ENCODE assay signal across 13 cellular contexts in the genomic region with DNA sequence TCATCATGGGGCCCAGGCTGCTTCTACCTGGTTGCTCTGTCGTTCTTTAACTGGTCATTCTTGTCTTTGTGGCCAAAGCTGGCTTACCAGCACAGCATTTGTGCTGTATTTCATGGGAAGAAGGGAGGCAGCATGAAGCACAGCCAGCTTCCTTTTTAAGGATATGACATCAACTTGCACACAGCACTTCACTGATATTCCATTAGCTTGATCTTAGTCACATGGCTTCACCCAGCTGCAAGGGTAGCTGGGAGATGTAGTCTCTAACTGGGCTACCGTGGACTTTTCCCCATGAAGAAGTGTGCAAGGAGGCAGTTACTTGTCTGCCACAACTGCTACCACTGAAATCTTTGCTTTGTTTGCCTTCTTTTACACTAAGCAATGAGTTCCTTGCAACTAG.
DNase-seq lines count a peak whose midpoint lies in the region; ATAC-seq and TF ChIP-seq lines count a peak whose summit lies in the region.
"Had no signal": no experiment of that assay in that cellular context is flagged by ENCODE, and none has a peak within 500 bp of the region (broad histone marks: within the 10 kb centered on the region; RNA-seq: fewer than 3 reads in every experiment).

No MANE protein-coding gene starts in this region.

- peak overlapping the region; percentile 7 for H3K4me3 Mint-ChIP-seq in type B pancreatic cell
- H3K4me3 Mint-ChIP-seq in CD8-positive, alpha-beta memory T cell = no peak overlapping the region

- POLR2A ChIA-PET in CD8-positive, alpha-beta memory T cell (lab: Charles Lee) = no interaction called here

- peaks cover 31% of the 10 kb centered on the region for H3K4me1 Mint-ChIP-seq in type B pancreatic cell (ENCODE audit: unreplicated experiment)
- no peaks in the 10 kb centered on the region for H3K4me1 Mint-ChIP-seq in CD8-positive, alpha-beta memory T cell

- H3K9me3 Mint-ChIP-seq in type B pancreatic cell = peaks cover 4% of the 10 kb centered on the region
- no peaks in the 10 kb centered on the region for H3K9me3 Mint-ChIP-seq in CD8-positive, alpha-beta memory T cell

- H3K9me3 ChIP-seq in CD8-positive, alpha-beta memory T cell (ENCODE audit: low read length) = no peaks in the 10 kb centered on the region
- H3K9me3 ChIP-seq: MG63, thyroid gland had no signal

- peaks cover 32% of the 10 kb centered on the region for H3K27me3 Mint-ChIP-seq in type B pancreatic cell
- H3K27me3 Mint-ChIP-seq in CD8-positive, alpha-beta memory T cell = peaks cover 0 to 1% of the 10 kb centered on the region in 2 donors

- intact Hi-C loops in Right ventricle myocardium superior (cut with DNase I) (no loop called here), Right ventricle myocardium inferior (cut with DNase I) (no loop called here)

- no peaks in the 10 kb centered on the region for H3K36me3 ChIP-seq in CD8-positive, alpha-beta memory T cell (ENCODE audit: insufficient read depth, low read length)
- H3K36me3 ChIP-seq: MG63, thyroid gland had no signal

- peak; percentile 41 for ATAC-seq in Right ventricle myocardium superior (ENCODE audit: poor library complexity)
- ATAC-seq in Right ventricle myocardium inferior = no peak
- ATAC-seq in GM18517 (IDR thresholded peaks at IDR 0.05; ENCODE audit: unreplicated experiment) = no peak

- CTCF ChIA-PET in CD8-positive, alpha-beta memory T cell (lab: Charles Lee) = no interaction called here

- H3K4me1 ChIP-seq in CD8-positive, alpha-beta memory T cell (ENCODE audit: insufficient read depth, low read length) = no peaks in the 10 kb centered on the region
- H3K4me1 ChIP-seq: thyroid gland had no signal

- no peaks in the 10 kb centered on the region for H3K36me3 Mint-ChIP-seq in type B pancreatic cell
- no peaks in the 10 kb centered on the region for H3K36me3 Mint-ChIP-seq in CD8-positive, alpha-beta memory T cell

- DNase-seq in Right ventricle myocardium superior (no peak), Right ventricle myocardium inferior (ENCODE audit: missing footprints) (no peak), NCI-H69 (lab: John Stamatoyannopoulos, UW) (peak; percentile 8), epithelial cell of esophagus (ENCODE audit: low read depth) (peak; percentile 19), type B pancreatic cell (ENCODE audit: extremely low spot score, unreplicated experiment) (no peak), NCI-H1092 (lab: John Stamatoyannopoulos, UW) (no peak)
- no peak for DNase-seq in CD8-positive, alpha-beta memory T cell
- DNase-seq: hypothalamus; MG63; NK-92 treated with Interleukin-12 subunit alpha and Interleukin-12 subunit beta, amount 100 ng/mL, for 24 hours; T-helper 2 cell; thyroid gland had no signal

- no peak overlapping the region for H3K27ac Mint-ChIP-seq in type B pancreatic cell
- no peak overlapping the region for H3K27ac Mint-ChIP-seq in CD8-positive, alpha-beta memory T cell

- no peak overlapping the region for H3K4me3 ChIP-seq in epithelial cell of esophagus (ENCODE audit: low read length)
- H3K4me3 ChIP-seq in CD8-positive, alpha-beta memory T cell (ENCODE audit: low read length) = no peak overlapping the region
- H3K4me3 ChIP-seq: MG63, thyroid gland had no signal

- no peak for TF ChIP-seq CTCF in epithelial cell of esophagus (IDR thresholded peaks at IDR 0.05; ENCODE audit: insufficient read depth, low read depth, low read length, missing control alignments)
- TF ChIP-seq CTCF in type B pancreatic cell (conservative IDR thresholded peaks at IDR 0.05) = no peak

- H3K27me3 ChIP-seq in CD8-positive, alpha-beta memory T cell (ENCODE audit: insufficient read depth, low read length, poor library complexity, severe bottlenecking) = no peaks in the 10 kb centered on the region
- H3K27me3 ChIP-seq: MG63, thyroid gland had no signal

- no peak overlapping the region for H3K27ac ChIP-seq in CD8-positive, alpha-beta memory T cell (ENCODE audit: low read depth, low read length)
- H3K27ac ChIP-seq: thyroid gland had no signal

Comparison
In these comparisons a context has a peak if more than half of its experiments do, and no peak if none do; other contexts are left out.
1. DNase-seq: peak in NCI-H69 (single experiment) and epithelial cell of esophagus (single experiment); none in Right ventricle myocardium superior (single experiment), Right ventricle myocardium inferior (single experiment), type B pancreatic cell (single experiment), CD8-positive, alpha-beta memory T cell (0 of 5) and NCI-H1092 (single experiment).